In genomic region chr19:37655689-37656491, GRCh38 we compare ENCODE assay signal across 8 cellular contexts. TPM values are rescaled to one million over a fixed set of nuclear protein-coding genes. Genes with fewer than 3 reads are reported as not detected.
A peak's percentile ranks its signal among the peaks of the same experiment; 100 is the strongest.
DNase-seq lines count a peak whose midpoint lies in the region; ATAC-seq and TF ChIP-seq lines count a peak whose summit lies in the region.

No MANE protein-coding gene starts in this region.

- peaks cover 11% of the 10 kb centered on the region for H3F3A ChIP-seq in smooth muscle cell (ENCODE audit: low read depth)

- ATAC-seq in HG02588 (IDR thresholded peaks at IDR 0.05; ENCODE audit: unreplicated experiment) = peak; percentile 55

- peaks cover 0 to 5% of the 10 kb centered on the region in 2 donors for H3K9me3 ChIP-seq in breast epithelium
- no peaks in the 10 kb centered on the region for H3K9me3 ChIP-seq in smooth muscle cell (replicated peaks; ENCODE audit: low read depth)

- TF ChIP-seq CTCF in VCaP (conservative IDR thresholded peaks at IDR 0.05) (no peak), breast epithelium (IDR thresholded peaks at IDR 0.05) (no peak), smooth muscle cell (IDR thresholded peaks at IDR 0.05; ENCODE audit: borderline replicate concordance, insufficient read depth, poor library complexity, severe bottlenecking) (no peak)

- H4K20me1 ChIP-seq in smooth muscle cell (ENCODE audit: low read depth) = peaks cover 10% of the 10 kb centered on the region

- H3K36me3 ChIP-seq in breast epithelium (no peaks in the 10 kb centered on the region), smooth muscle cell (ENCODE audit: low read depth) (no peaks in the 10 kb centered on the region)

- no peaks in the 10 kb centered on the region for H3K27me3 ChIP-seq in breast epithelium
- no peaks in the 10 kb centered on the region for H3K27me3 ChIP-seq in smooth muscle cell (ENCODE audit: low read depth)

- peak; percentile 11 for TF ChIP-seq POLR2A in breast epithelium (IDR thresholded peaks at IDR 0.05)

- H3K4me1 ChIP-seq in breast epithelium (no peaks in the 10 kb centered on the region), smooth muscle cell (ENCODE audit: low read depth) (peaks cover 22% of the 10 kb centered on the region)

- WGBS in smooth muscle cell (ENCODE audit: low lambda C conversion rate) = 1% methylated on average over 58 of the region's 59 CpGs

- H3K27ac ChIP-seq in VCaP (peak overlapping the region; percentile 94), breast epithelium (peak overlapping the region; percentile 92 to 96), smooth muscle cell (ENCODE audit: low read depth) (peak overlapping the region; percentile 32)

- H2AFZ ChIP-seq in smooth muscle cell (ENCODE audit: low read depth) = peak overlapping the region; percentile 93

- DNase-seq in NCI-H146 treated with DMSO at 0.1 percent for 48 hours (lab: John Stamatoyannopoulos, UW; ENCODE audit: unreplicated experiment) (peak; percentile 91), breast epithelium (ENCODE audit: low spot score in 2 of 2) (peak; percentile 61 to 78), iPS-NIHi7 (ENCODE audit: extremely low spot score) (peak; percentile 87), smooth muscle cell (lab: John Stamatoyannopoulos, UW; ENCODE audit: unreplicated experiment) (peak; percentile 85), SIG-M5 treated with dmso at 0.1 percent for 504 hours (lab: John Stamatoyannopoulos, UW; ENCODE audit: unreplicated experiment) (no peak)

- H3K79me2 ChIP-seq in smooth muscle cell (ENCODE audit: low read depth) = peaks cover 38% of the 10 kb centered on the region

- H3K4me3 ChIP-seq in GM08714 (ENCODE audit: low read length) = peak overlapping the region; percentile 74
- H3K4me3 ChIP-seq in breast epithelium = peak overlapping the region; percentile 56 to 90 (median 77)
- peak overlapping the region; percentile 82 for H3K4me3 ChIP-seq in smooth muscle cell

- intact Hi-C loops in breast epithelium (cut with DNase I; ENCODE audit: low total_unique reads) = no loop called here

- H3K4me2 ChIP-seq in smooth muscle cell = peak overlapping the region; percentile 96

- no peak overlapping the region for H3K9ac ChIP-seq in smooth muscle cell (ENCODE audit: low read depth)

RNA-seq across cellular contexts. Expression of gene ZFP30, which starts 0.6 kb away (rescaled TPM):
- total RNA-seq in breast epithelium (10 to 100 TPM in 2 of 3 donors, 1 to 10 TPM in 1; 4.8 to 18.1 (median 11.1) TPM), smooth muscle cell (9.0 and 9.2 TPM in 2 replicates)
- 2.0 and 2.3 TPM in 2 replicates for polyA plus RNA-seq in smooth muscle cell

Comparison
In these comparisons a context has a peak if more than half of its experiments do, and no peak if none do; other contexts are left out.
1. H3K27ac ChIP-seq: peak in every context shown above with its lines; median percentile 94 in VCaP; 94 in breast epithelium; 32 in smooth muscle cell.